15 cellular contexts compared by ENCODE assay signal in genomic region chr7:37812231-37812630, GRCh38. TPM values are rescaled to one million over a fixed set of nuclear protein-coding genes. Genes with fewer than 3 reads are reported as not detected.
"Had no signal": no experiment of that assay in that cellular context is flagged by ENCODE, and none has a peak within 500 bp of the region (broad histone marks: within the 10 kb centered on the region; RNA-seq: fewer than 3 reads in every experiment).

No MANE protein-coding gene starts in this region.

RNA-seq across cellular contexts. Expression of gene NME8, which starts 36.2 kb away (rescaled TPM):
- total RNA-seq: colonic mucosa, dermis microvascular lymphatic vessel endothelial cell, esophagus mucosa, esophagus squamous epithelium, gastrocnemius medialis, glomerular endothelial cell, kidney epithelial cell, left cardiac atrium, left ventricle myocardium superior, lower lobe of right lung, lung microvascular endothelial cell, mucosa of descending colon, myocyte had no signal
- polyA plus RNA-seq: heart right ventricle, keratinocyte had no signal
